ENCODE assay signal across 13 cellular contexts in the genomic region with DNA sequence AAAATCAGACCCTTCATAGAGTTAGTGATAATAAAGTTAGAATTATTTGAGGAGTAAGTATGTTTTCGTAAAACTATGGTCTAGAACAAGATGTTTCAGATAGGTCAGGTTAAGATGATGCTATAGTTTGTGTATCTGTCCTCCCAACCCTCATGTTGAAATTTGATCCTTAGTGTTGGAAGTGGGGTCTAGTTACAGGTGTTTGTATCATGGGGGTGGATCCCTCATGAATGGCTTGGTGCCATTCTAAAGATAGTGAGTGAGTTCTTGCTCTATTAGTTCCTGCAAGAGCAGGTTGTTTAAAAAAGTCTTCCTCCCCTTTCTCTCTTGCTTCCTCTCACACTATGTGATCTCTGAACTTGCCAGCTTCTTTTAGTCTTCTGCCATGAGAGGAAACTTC.
DNase-seq lines count a peak whose midpoint lies in the region; ATAC-seq, FAIRE-seq and TF ChIP-seq lines count a peak whose summit lies in the region.
"Had no signal": no experiment of that assay in that cellular context is flagged by ENCODE, and none has a peak within 500 bp of the region (broad histone marks: within the 10 kb centered on the region; RNA-seq: fewer than 3 reads in every experiment).

No MANE protein-coding gene starts in this region.

- no peaks in the 10 kb centered on the region for H3K9me3 Mint-ChIP-seq in WTC11
- peaks cover 26% of the 10 kb centered on the region for H3K9me3 Mint-ChIP-seq in activated naive CD4-positive, alpha-beta T cell treated with anti-CD3 and anti-CD28 coated beads for 36 hours
- peaks cover 20% of the 10 kb centered on the region for H3K9me3 Mint-ChIP-seq in activated T-helper 1 cell treated with anti-CD3 and anti-CD28 coated beads, Interleukin-12 subunit alpha, Interleukin-12 subunit beta, Interleukin-2, Interleukin-4 antibody, amounts not matched to agents 30 ng/mL and 10 ng/mL and 1 ng/mL, durations not matched to agents 14 hours and 24 hours and 36 hours

- H3K4me1 Mint-ChIP-seq in WTC11: peaks cover 10% of the 10 kb centered on the region
- no peaks in the 10 kb centered on the region for H3K4me1 Mint-ChIP-seq in activated naive CD4-positive, alpha-beta T cell treated with anti-CD3 and anti-CD28 coated beads for 36 hours (ENCODE audit: low read depth)
- no peaks in the 10 kb centered on the region for H3K4me1 Mint-ChIP-seq in activated T-helper 1 cell treated with anti-CD3 and anti-CD28 coated beads, Interleukin-12 subunit alpha, Interleukin-12 subunit beta, Interleukin-2, Interleukin-4 antibody, amounts not matched to agents 30 ng/mL and 10 ng/mL and 1 ng/mL, durations not matched to agents 14 hours and 24 hours and 36 hours (ENCODE audit: low read depth)
- H3K4me1 Mint-ChIP-seq: CD4-positive, CD25-positive, alpha-beta regulatory T cell had no signal

- H3K27ac Mint-ChIP-seq in WTC11: no peak overlapping the region
- H3K27ac Mint-ChIP-seq in activated naive CD4-positive, alpha-beta T cell treated with anti-CD3 and anti-CD28 coated beads for 36 hours: no peak overlapping the region
- no peak overlapping the region for H3K27ac Mint-ChIP-seq in activated T-helper 1 cell treated with anti-CD3 and anti-CD28 coated beads, Interleukin-12 subunit alpha, Interleukin-12 subunit beta, Interleukin-2, Interleukin-4 antibody, amounts not matched to agents 30 ng/mL and 10 ng/mL and 1 ng/mL, durations not matched to agents 14 hours and 24 hours and 36 hours

- peak; percentile 24 for DNase-seq in NCI-H345 (lab: John Stamatoyannopoulos, UW)
- DNase-seq in NCI-H345 treated with DMSO at 0.1 percent for 48 hours (lab: John Stamatoyannopoulos, UW; ENCODE audit: unreplicated experiment): no peak
- DNase-seq in NCI-H510A (lab: John Stamatoyannopoulos, UW): peak; percentile 1
- no peak for DNase-seq in WTC11 (ENCODE audit: low spot score)
- DNase-seq in activated naive CD4-positive, alpha-beta T cell treated with anti-CD3 and anti-CD28 coated beads for 36 hours: no peak
- DNase-seq in urothelium cell line (ENCODE audit: low spot score): no peak
- no peak for DNase-seq in activated T-helper 1 cell treated with anti-CD3 and anti-CD28 coated beads, Interleukin-12 subunit alpha, Interleukin-12 subunit beta, Interleukin-2, Interleukin-4 antibody, amounts not matched to agents 30 ng/mL and 10 ng/mL and 1 ng/mL, durations not matched to agents 14 hours and 24 hours and 36 hours (ENCODE audit: low spot score)
- DNase-seq: ACHN; CD4-positive, CD25-positive, alpha-beta regulatory T cell; DMS53; GF-D8 had no signal

- POLR2A ChIA-PET in WTC11 (lab: Charles Lee): no interaction called here

- peak; percentile 61 for ATAC-seq in WTC11
- ATAC-seq: HCT116 had no signal

- no peak overlapping the region for H3K4me3 Mint-ChIP-seq in WTC11
- no peak overlapping the region for H3K4me3 Mint-ChIP-seq in activated naive CD4-positive, alpha-beta T cell treated with anti-CD3 and anti-CD28 coated beads for 36 hours
- H3K4me3 Mint-ChIP-seq in activated T-helper 1 cell treated with anti-CD3 and anti-CD28 coated beads, Interleukin-12 subunit alpha, Interleukin-12 subunit beta, Interleukin-2, Interleukin-4 antibody, amounts not matched to agents 30 ng/mL and 10 ng/mL and 1 ng/mL, durations not matched to agents 14 hours and 24 hours and 36 hours: no peak overlapping the region
- H3K4me3 Mint-ChIP-seq: CD4-positive, CD25-positive, alpha-beta regulatory T cell had no signal

- intact Hi-C loops in activated naive CD4-positive, alpha-beta T cell treated with anti-CD3 and anti-CD28 coated beads for 36 hours (cut with micrococcal nuclease): no loop called here
- intact Hi-C loops in activated T-helper 1 cell treated with anti-CD3 and anti-CD28 coated beads, Interleukin-12 subunit alpha, Interleukin-12 subunit beta, Interleukin-2, Interleukin-4 antibody, amounts not matched to agents 30 ng/mL and 10 ng/mL and 1 ng/mL, durations not matched to agents 14 hours and 24 hours and 36 hours (cut with micrococcal nuclease): no loop called here

- H3K36me3 Mint-ChIP-seq in WTC11: no peaks in the 10 kb centered on the region
- H3K36me3 Mint-ChIP-seq in activated naive CD4-positive, alpha-beta T cell treated with anti-CD3 and anti-CD28 coated beads for 36 hours (ENCODE audit: low read depth): no peaks in the 10 kb centered on the region
- H3K36me3 Mint-ChIP-seq in activated T-helper 1 cell treated with anti-CD3 and anti-CD28 coated beads, Interleukin-12 subunit alpha, Interleukin-12 subunit beta, Interleukin-2, Interleukin-4 antibody, amounts not matched to agents 30 ng/mL and 10 ng/mL and 1 ng/mL, durations not matched to agents 14 hours and 24 hours and 36 hours (ENCODE audit: low read depth): no peaks in the 10 kb centered on the region
- H3K36me3 Mint-ChIP-seq: CD4-positive, CD25-positive, alpha-beta regulatory T cell had no signal

- TF ChIP-seq CTCF in WTC11 (IDR thresholded peaks at IDR 0.05): no peak

- H3K27me3 Mint-ChIP-seq in WTC11 (ENCODE audit: low read depth): no peaks in the 10 kb centered on the region
- H3K27me3 Mint-ChIP-seq in activated naive CD4-positive, alpha-beta T cell treated with anti-CD3 and anti-CD28 coated beads for 36 hours (ENCODE audit: low read depth): no peaks in the 10 kb centered on the region
- H3K27me3 Mint-ChIP-seq in activated T-helper 1 cell treated with anti-CD3 and anti-CD28 coated beads, Interleukin-12 subunit alpha, Interleukin-12 subunit beta, Interleukin-2, Interleukin-4 antibody, amounts not matched to agents 30 ng/mL and 10 ng/mL and 1 ng/mL, durations not matched to agents 14 hours and 24 hours and 36 hours (ENCODE audit: insufficient read depth): no peaks in the 10 kb centered on the region
- H3K27me3 Mint-ChIP-seq: CD4-positive, CD25-positive, alpha-beta regulatory T cell had no signal

- CTCF ChIA-PET in WTC11 (lab: Charles Lee): no interaction called here
- CTCF ChIA-PET in activated naive CD4-positive, alpha-beta T cell treated with anti-CD3 and anti-CD28 coated beads for 36 hours (lab: Charles Lee): no interaction called here

- FAIRE-seq in urothelium cell line (lab: Jason Lieb, UNC): no peak
- FAIRE-seq: H54 had no signal

TF ChIP-seq in WTC11, 78 proteins besides CTCF, POLR2A, EP300 and RAD21:
- TF ChIP-seq ZNF317 (CRISPR knock-in tag; IDR thresholded peaks at IDR 0.05; ENCODE audit: borderline replicate concordance, low read depth): no peak

Comparison
In these comparisons a context has a peak if more than half of its experiments do, and no peak if none do; other contexts are left out.
1. DNase-seq: peak in NCI-H345 (single experiment) and NCI-H510A (single experiment); none in NCI-H345 treated with DMSO at 0.1 percent for 48 hours (single experiment), WTC11 (single experiment), activated naive CD4-positive, alpha-beta T cell treated with anti-CD3 and anti-CD28 coated beads for 36 hours (single experiment), urothelium cell line (single experiment) and activated T-helper 1 cell treated with anti-CD3 and anti-CD28 coated beads, Interleukin-12 subunit alpha, Interleukin-12 subunit beta, Interleukin-2, Interleukin-4 antibody, amounts not matched to agents 30 ng/mL and 10 ng/mL and 1 ng/mL, durations not matched to agents 14 hours and 24 hours and 36 hours (single experiment).